1 cellular context compared by ENCODE assay signal in the genomic region with DNA sequence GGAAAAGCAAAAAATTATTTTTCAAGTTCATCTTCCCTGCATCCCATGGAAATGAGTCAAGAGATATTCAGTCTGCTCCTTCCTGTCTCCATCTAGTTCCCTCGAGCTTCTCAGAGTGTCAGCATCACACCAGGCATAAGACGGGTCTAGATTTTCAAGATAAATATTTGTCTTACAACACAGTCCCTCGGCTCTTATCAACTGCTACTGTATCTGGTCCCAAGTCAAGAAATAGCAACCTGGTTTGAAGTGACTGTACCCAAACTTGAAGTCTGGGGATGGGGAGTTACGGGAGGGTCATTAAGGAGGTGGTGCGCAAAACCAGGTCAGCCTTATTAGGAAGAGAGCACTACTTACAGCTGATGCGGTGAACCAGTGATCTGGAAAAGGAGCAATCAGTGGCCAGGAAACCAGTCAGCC.
TF ChIP-seq lines count a peak whose summit lies in the region.

No MANE protein-coding gene starts in this region.

TF ChIP-seq in K562, 482 proteins besides CTCF, POLR2A, EP300 and RAD21:
- TF ChIP-seq, protein P1, sequence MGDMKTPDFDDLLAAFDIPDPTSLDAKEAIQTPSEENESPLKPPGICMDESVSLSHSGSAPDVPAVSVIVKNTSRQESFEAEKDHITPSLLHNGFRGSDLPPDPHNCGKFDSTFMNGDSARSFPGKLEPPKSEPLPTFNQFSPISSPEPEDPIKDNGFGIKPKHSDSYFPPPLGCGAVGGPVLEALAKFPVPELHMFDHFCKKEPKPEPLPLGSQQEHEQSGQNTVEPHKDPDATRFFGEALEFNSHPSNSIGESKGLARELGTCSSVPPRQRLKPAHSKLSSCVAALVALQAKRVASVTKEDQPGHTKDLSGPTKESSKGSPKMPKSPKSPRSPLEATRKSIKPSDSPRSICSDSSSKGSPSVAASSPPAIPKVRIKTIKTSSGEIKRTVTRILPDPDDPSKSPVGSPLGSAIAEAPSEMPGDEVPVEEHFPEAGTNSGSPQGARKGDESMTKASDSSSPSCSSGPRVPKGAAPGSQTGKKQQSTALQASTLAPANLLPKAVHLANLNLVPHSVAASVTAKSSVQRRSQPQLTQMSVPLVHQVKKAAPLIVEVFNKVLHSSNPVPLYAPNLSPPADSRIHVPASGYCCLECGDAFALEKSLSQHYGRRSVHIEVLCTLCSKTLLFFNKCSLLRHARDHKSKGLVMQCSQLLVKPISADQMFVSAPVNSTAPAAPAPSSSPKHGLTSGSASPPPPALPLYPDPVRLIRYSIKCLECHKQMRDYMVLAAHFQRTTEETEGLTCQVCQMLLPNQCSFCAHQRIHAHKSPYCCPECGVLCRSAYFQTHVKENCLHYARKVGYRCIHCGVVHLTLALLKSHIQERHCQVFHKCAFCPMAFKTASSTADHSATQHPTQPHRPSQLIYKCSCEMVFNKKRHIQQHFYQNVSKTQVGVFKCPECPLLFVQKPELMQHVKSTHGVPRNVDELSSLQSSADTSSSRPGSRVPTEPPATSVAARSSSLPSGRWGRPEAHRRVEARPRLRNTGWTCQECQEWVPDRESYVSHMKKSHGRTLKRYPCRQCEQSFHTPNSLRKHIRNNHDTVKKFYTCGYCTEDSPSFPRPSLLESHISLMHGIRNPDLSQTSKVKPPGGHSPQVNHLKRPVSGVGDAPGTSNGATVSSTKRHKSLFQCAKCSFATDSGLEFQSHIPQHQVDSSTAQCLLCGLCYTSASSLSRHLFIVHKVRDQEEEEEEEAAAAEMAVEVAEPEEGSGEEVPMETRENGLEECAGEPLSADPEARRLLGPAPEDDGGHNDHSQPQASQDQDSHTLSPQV (IDR thresholded peaks at IDR 0.05): 0 out of 2 replicates have a peak, but pooled peaks have one; percentile 48
- TF ChIP-seq CTBP1 (IDR thresholded peaks at IDR 0.05; ENCODE audit: borderline replicate concordance): peak; percentile 55; the same call in 1 of the 2 replicates
- TF ChIP-seq, protein P2, sequence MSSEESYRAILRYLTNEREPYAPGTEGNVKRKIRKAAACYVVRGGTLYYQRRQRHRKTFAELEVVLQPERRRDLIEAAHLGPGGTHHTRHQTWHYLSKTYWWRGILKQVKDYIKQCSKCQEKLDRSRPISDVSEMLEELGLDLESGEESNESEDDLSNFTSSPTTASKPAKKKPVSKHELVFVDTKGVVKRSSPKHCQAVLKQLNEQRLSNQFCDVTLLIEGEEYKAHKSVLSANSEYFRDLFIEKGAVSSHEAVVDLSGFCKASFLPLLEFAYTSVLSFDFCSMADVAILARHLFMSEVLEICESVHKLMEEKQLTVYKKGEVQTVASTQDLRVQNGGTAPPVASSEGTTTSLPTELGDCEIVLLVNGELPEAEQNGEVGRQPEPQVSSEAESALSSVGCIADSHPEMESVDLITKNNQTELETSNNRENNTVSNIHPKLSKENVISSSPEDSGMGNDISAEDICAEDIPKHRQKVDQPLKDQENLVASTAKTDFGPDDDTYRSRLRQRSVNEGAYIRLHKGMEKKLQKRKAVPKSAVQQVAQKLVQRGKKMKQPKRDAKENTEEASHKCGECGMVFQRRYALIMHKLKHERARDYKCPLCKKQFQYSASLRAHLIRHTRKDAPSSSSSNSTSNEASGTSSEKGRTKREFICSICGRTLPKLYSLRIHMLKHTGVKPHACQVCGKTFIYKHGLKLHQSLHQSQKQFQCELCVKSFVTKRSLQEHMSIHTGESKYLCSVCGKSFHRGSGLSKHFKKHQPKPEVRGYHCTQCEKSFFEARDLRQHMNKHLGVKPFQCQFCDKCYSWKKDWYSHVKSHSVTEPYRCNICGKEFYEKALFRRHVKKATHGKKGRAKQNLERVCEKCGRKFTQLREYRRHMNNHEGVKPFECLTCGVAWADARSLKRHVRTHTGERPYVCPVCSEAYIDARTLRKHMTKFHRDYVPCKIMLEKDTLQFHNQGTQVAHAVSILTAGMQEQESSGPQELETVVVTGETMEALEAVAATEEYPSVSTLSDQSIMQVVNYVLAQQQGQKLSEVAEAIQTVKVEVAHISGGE (CRISPR knock-in tag; IDR thresholded peaks at IDR 0.05): peak in 1 of 3 experiments; percentile 54; a peak in 2 of 6 replicates
- TF ChIP-seq RCOR1 (IDR thresholded peaks at IDR 0.05; ENCODE audit: borderline replicate concordance in 1 of 2, low read depth in 2 of 2, low read length in 2 of 2): peak in 1 of 2 experiments; percentile 21; a peak in 1 of 4 replicates
- TF ChIP-seq, protein P3, sequence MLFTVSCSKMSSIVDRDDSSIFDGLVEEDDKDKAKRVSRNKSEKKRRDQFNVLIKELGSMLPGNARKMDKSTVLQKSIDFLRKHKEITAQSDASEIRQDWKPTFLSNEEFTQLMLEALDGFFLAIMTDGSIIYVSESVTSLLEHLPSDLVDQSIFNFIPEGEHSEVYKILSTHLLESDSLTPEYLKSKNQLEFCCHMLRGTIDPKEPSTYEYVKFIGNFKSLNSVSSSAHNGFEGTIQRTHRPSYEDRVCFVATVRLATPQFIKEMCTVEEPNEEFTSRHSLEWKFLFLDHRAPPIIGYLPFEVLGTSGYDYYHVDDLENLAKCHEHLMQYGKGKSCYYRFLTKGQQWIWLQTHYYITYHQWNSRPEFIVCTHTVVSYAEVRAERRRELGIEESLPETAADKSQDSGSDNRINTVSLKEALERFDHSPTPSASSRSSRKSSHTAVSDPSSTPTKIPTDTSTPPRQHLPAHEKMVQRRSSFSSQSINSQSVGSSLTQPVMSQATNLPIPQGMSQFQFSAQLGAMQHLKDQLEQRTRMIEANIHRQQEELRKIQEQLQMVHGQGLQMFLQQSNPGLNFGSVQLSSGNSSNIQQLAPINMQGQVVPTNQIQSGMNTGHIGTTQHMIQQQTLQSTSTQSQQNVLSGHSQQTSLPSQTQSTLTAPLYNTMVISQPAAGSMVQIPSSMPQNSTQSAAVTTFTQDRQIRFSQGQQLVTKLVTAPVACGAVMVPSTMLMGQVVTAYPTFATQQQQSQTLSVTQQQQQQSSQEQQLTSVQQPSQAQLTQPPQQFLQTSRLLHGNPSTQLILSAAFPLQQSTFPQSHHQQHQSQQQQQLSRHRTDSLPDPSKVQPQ (CRISPR knock-in tag; IDR thresholded peaks at IDR 0.05; ENCODE audit: borderline replicate concordance): no peak
- no peak for TF ChIP-seq ZNF282 (CRISPR knock-in tag; IDR thresholded peaks at IDR 0.05)
- 0 out of 2 replicates have a peak, but pooled peaks have one; percentile 38 for TF ChIP-seq CEBPB (tag; IDR thresholded peaks at IDR 0.05)
- peak; percentile 21; the same call in 1 of the 2 replicates for TF ChIP-seq CXXC5 (CRISPR knock-in tag; IDR thresholded peaks at IDR 0.05)
